1 cellular context compared by ENCODE assay signal in the genomic region with DNA sequence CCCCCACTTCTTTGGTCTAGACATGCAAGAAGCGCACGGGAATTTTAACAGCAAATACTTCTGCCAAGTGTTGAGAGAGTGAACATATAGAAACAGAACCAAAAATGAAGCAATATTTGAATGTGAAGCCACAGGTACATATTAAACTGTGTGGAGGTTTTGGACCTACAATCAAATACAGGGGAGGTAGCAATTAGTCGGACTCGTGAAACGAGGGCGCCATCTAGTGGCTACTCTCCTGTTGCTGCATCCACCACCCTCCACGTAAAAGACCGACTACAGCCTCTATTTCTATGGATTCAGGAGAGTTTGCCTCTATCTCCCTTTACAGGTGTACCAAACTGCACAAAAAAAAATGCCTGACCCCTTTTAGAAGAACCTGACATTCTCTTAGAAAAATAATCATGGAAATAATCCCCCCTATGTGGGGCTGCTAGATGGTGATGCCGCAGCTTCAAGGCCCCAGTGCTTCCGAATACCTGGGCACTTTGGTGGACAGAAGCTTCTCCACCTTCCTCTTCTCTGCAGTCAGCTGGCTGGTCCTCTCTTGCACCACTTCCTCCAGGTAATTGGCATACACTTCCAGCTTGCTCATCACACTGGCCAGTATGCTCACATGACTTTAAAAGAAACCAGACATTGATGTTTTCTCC.
TF ChIP-seq lines count a peak whose summit lies in the region.

No MANE protein-coding gene starts in this region.

TF ChIP-seq in WTC11, 78 proteins besides CTCF, POLR2A, EP300 and RAD21 (continued from another document):
- TF ChIP-seq, protein P1, sequence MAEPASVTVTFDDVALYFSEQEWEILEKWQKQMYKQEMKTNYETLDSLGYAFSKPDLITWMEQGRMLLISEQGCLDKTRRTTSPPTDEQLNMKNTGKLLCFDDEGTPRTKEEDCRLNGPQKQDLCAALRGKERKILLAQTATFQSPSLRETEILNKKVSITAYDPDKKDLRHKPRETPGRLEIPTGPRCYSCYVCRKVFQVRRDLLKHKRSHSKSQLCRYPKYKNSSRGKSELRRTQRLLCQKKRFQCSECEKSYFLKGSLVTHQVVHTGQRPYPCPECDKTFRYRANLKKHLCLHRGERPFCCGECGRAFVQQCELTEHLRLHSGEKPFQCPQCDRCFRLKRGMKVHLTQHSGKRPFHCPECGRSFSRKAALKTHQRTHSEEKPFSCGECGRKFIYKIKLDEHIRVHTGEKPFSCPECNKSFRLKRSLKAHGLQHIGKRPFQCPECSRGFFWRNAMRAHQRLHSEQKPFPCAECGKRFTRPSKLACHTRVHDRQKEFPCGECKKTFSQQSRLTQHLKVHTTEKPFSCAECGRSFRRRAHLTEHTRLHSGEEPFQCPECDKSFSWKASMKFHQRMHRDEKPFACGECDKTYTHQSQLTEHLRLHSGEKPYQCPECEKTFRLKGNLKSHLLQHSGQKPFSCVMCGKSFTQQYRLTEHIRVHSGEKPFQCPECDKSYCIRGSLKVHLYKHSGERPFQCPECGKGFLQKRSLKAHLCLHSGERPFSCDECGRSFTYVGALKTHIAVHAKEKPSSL (CRISPR knock-in tag; conservative IDR thresholded peaks at IDR 0.05): no peak
- TF ChIP-seq ZNF423 (CRISPR knock-in tag; IDR thresholded peaks at IDR 0.05) (no peak), ESRRA (CRISPR knock-in tag; IDR thresholded peaks at IDR 0.05; ENCODE audit: borderline replicate concordance) (no peak), CREB1 (CRISPR knock-in tag; IDR thresholded peaks at IDR 0.05) (no peak), JUN (CRISPR knock-in tag; IDR thresholded peaks at IDR 0.05) (no peak)
